ENCODE assay signal across 18 cellular contexts in the genomic region with DNA sequence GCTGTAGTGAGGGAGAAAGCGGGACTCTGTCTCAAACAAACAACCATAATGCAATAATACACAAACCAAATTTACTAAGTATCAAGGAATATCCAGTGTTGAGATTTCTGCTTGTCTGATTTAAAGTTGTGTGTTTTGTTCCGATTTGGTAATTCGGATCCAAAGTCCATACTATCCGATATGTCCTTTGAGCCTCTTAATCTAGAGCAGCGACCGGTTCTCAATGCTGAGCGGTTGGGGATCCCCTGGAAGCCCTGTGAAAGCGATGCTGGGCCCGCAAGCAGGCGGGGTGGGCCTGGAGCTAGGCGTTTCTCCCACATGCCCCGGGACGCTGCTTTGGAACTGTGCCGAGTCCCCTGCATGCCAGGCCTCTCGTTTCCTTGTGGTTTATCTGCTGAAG. TPM values are rescaled to one million over a fixed set of nuclear protein-coding genes. Genes with fewer than 3 reads are reported as not detected.
A peak's percentile ranks its signal among the peaks of the same experiment; 100 is the strongest.
DNase-seq lines count a peak whose midpoint lies in the region; ATAC-seq, FAIRE-seq and TF ChIP-seq lines count a peak whose summit lies in the region.
"Had no signal": no experiment of that assay in that cellular context is flagged by ENCODE, and none has a peak within 500 bp of the region (broad histone marks: within the 10 kb centered on the region; RNA-seq: fewer than 3 reads in every experiment).

No MANE protein-coding gene starts in this region.

- H3K36me3 ChIP-seq in liver (ENCODE audit: control insufficient read depth in 4 of 4, insufficient read depth in 3 of 4, low read depth in 1 of 4, low read length in 3 of 4) (peaks cover 23 to 41% (median 25%) of the 10 kb centered on the region in 4 donors), HepG2 (replicated peaks in 1 of 2; ENCODE audit: control insufficient read depth in 1 of 2, insufficient read depth in 2 of 2, low read length in 2 of 2) (peaks cover 28 to 73% of the 10 kb centered on the region in 2 experiments)

- H3K9ac ChIP-seq in liver (ENCODE audit: low read depth in 1 of 2, low read length in 2 of 2) = no peak overlapping the region
- no peak overlapping the region for H3K9ac ChIP-seq in HepG2 (ENCODE audit: insufficient read depth, low read depth, low read length)
- H3K9ac ChIP-seq: BLaER1 had no signal

- H3K4me3 ChIP-seq in liver (ENCODE audit: low read depth in 1 of 3, low read length in 3 of 3) = no peak overlapping the region
- no peak overlapping the region for H3K4me3 ChIP-seq in HepG2 (replicated peaks in 1 of 3; ENCODE audit: insufficient read depth in 1 of 3, low read depth in 2 of 3, low read length in 3 of 3)
- H3K4me3 ChIP-seq: A549, BLaER1 had no signal

- no peak overlapping the region for H3K4me3 Mint-ChIP-seq in central memory CD8-positive, alpha-beta T cell
- H3K4me3 Mint-ChIP-seq in nephron progenitor cell = no peak overlapping the region
- H3K4me3 Mint-ChIP-seq in activated T-cell treated with anti-CD3 and anti-CD28 coated beads, Interleukin-2, amount 50 U/mL, for 4 hours = no peak overlapping the region
- H3K4me3 Mint-ChIP-seq: CD14-positive monocyte; CD4-positive, alpha-beta memory T cell; IgD-negative memory B cell had no signal

- BruUV-seq in HepG2 (replicated peaks; lab: Mats Ljungman, UMichigan) = no TSS peak

- peaks cover 25% of the 10 kb centered on the region for H3K36me3 Mint-ChIP-seq in central memory CD8-positive, alpha-beta T cell (ENCODE audit: insufficient read depth)
- peaks cover 24% of the 10 kb centered on the region for H3K36me3 Mint-ChIP-seq in nephron progenitor cell (ENCODE audit: low read depth)
- peaks cover 26% of the 10 kb centered on the region for H3K36me3 Mint-ChIP-seq in activated T-cell treated with anti-CD3 and anti-CD28 coated beads, Interleukin-2, amount 50 U/mL, for 4 hours (ENCODE audit: insufficient read depth)

- TF ChIP-seq CTCF in liver (IDR thresholded peaks at IDR 0.05; ENCODE audit: low read depth, low read length, missing input control) (no peak), HepG2 (CRISPR knock-in tag; IDR thresholded peaks at IDR 0.05) (no peak), nephron progenitor cell (IDR thresholded peaks at IDR 0.05) (no peak)

- TF ChIP-seq EP300 in HepG2 (IDR thresholded peaks at IDR 0.05; ENCODE audit: low read depth in 2 of 2, low read length in 2 of 2) (no peak), HepG2 (CRISPR knock-in tag; IDR thresholded peaks at IDR 0.05; ENCODE audit: borderline replicate concordance) (no peak)

- POLR2A ChIA-PET in HepG2 (lab: Yijun Ruan, JAX) = no interaction called here

- H3K4me1 Mint-ChIP-seq in central memory CD8-positive, alpha-beta T cell = peaks cover 15% of the 10 kb centered on the region
- H3K4me1 Mint-ChIP-seq in nephron progenitor cell = no peaks in the 10 kb centered on the region
- H3K4me1 Mint-ChIP-seq in activated T-cell treated with anti-CD3 and anti-CD28 coated beads, Interleukin-2, amount 50 U/mL, for 4 hours (ENCODE audit: low read depth) = peaks cover 1% of the 10 kb centered on the region
- H3K4me1 Mint-ChIP-seq: CD14-positive monocyte, IgD-negative memory B cell had no signal

- peak; percentile 40 to 42 for TF ChIP-seq RAD21 in liver (IDR thresholded peaks at IDR 0.05)
- TF ChIP-seq RAD21 in HepG2 (CRISPR knock-in tag; IDR thresholded peaks at IDR 0.05) = no peak

- 42% methylated on average over 15 of the region's 15 CpGs for WGBS in liver
- WGBS in HepG2 (ENCODE audit: low lambda C conversion rate) = 97% methylated on average over 15 of the region's 15 CpGs

- intact Hi-C loops in HepG2 (cut with micrococcal nuclease; ENCODE audit: unreplicated experiment) = no loop called here

- no peaks in the 10 kb centered on the region for H4K20me1 ChIP-seq in HepG2 (ENCODE audit: insufficient read depth, low read length)

- H3K4me2 ChIP-seq in HepG2 (ENCODE audit: low read depth, low read length) = no peak overlapping the region
- H3K4me2 ChIP-seq: A549, BLaER1 had no signal

- in situ Hi-C loops in HepG2 (cut with HindIII; ENCODE audit: extremely low pct_ligation_motif_present, low pct_unique_long_range_greater_than_20kb) = no loop called here

- no peaks in the 10 kb centered on the region for H3K79me2 ChIP-seq in HepG2 (ENCODE audit: insufficient read depth, low read length)

- H3K27me3 ChIP-seq in liver (ENCODE audit: control insufficient read depth in 4 of 4, insufficient read depth in 4 of 4, low read length in 3 of 4) = no peaks in the 10 kb centered on the region
- no peaks in the 10 kb centered on the region; a peak in 1 of 5 replicates for H3K27me3 ChIP-seq in HepG2 (ENCODE audit: control insufficient read depth in 1 of 2, insufficient read depth in 2 of 2, low read length in 2 of 2)
- H3K27me3 ChIP-seq: BLaER1 had no signal

- DNase-seq in HepG2 (ENCODE audit: low spot score) (no peak), nephron progenitor cell (no peak), T-helper 9 cell (no peak), Kasumi-1 (lab: John Stamatoyannopoulos, UW) (no peak), SK-N-DZ (ENCODE audit: low spot score) (no peak)
- DNase-seq in central memory CD8-positive, alpha-beta T cell (ENCODE audit: low spot score in 2 of 2) = no peak
- no peak for DNase-seq in activated T-cell treated with anti-CD3 and anti-CD28 coated beads, Interleukin-2, amount 50 U/mL, for 4 hours
- DNase-seq: CD4-positive, alpha-beta memory T cell; DMS79 treated with DMSO at 0.1 percent for 48 hours; GF-D8; GOT3 had no signal

- no peak for ATAC-seq in HepG2
- ATAC-seq in central memory CD8-positive, alpha-beta T cell (replicated peaks; ENCODE audit: extremely low read depth, poor library complexity, severe bottlenecking) = no peak
- ATAC-seq in activated T-cell treated with anti-CD3 and anti-CD28 coated beads, Interleukin-2, amount 50 U/mL, for 4 hours = no peak

- no peak overlapping the region for H2AFZ ChIP-seq in HepG2 (ENCODE audit: low read length)

- CTCF ChIA-PET in HepG2 (lab: Yijun Ruan, JAX; ENCODE audit: low intra/inter-chr PET ratio, low total read pairs) = no interaction called here

- H3K27ac ChIP-seq in liver (ENCODE audit: low read depth in 1 of 2, low read length in 2 of 2) (peak overlapping the region; percentile 39 to 42), HepG2 (ENCODE audit: extremely low read length, insufficient read depth, low read length) (no peak overlapping the region)
- H3K27ac ChIP-seq: 22Rv1, A549, BLaER1 had no signal

- no peaks in the 10 kb centered on the region for H3K9me3 ChIP-seq in liver (ENCODE audit: control insufficient read depth in 4 of 4, low read length in 3 of 4)
- no peaks in the 10 kb centered on the region for H3K9me3 ChIP-seq in HepG2 (ENCODE audit: low read length)
- H3K9me3 ChIP-seq: A549, BLaER1 had no signal

- H3K4me1 ChIP-seq in liver (ENCODE audit: control insufficient read depth in 4 of 4, insufficient read depth in 4 of 4, low read length in 3 of 4) = peaks cover 4 to 16% (median 11%) of the 10 kb centered on the region in 4 donors
- H3K4me1 ChIP-seq in HepG2 (ENCODE audit: insufficient read depth, low read length) = no peaks in the 10 kb centered on the region
- H3K4me1 ChIP-seq: A549 had no signal

- H3K27me3 Mint-ChIP-seq in central memory CD8-positive, alpha-beta T cell = no peaks in the 10 kb centered on the region
- H3K27me3 Mint-ChIP-seq in nephron progenitor cell (ENCODE audit: low read depth, poor library complexity) = no peaks in the 10 kb centered on the region
- H3K27me3 Mint-ChIP-seq in activated T-cell treated with anti-CD3 and anti-CD28 coated beads, Interleukin-2, amount 50 U/mL, for 4 hours (ENCODE audit: low read depth) = no peaks in the 10 kb centered on the region
- H3K27me3 Mint-ChIP-seq: CD4-positive, alpha-beta memory T cell; IgD-negative memory B cell had no signal

- no peaks in the 10 kb centered on the region for H3K9me3 Mint-ChIP-seq in central memory CD8-positive, alpha-beta T cell
- no peaks in the 10 kb centered on the region for H3K9me3 Mint-ChIP-seq in nephron progenitor cell
- no peaks in the 10 kb centered on the region for H3K9me3 Mint-ChIP-seq in activated T-cell treated with anti-CD3 and anti-CD28 coated beads, Interleukin-2, amount 50 U/mL, for 4 hours
- H3K9me3 Mint-ChIP-seq: CD14-positive monocyte; CD4-positive, alpha-beta memory T cell; IgD-negative memory B cell had no signal

- no peak for TF ChIP-seq POLR2A in HepG2 (IDR thresholded peaks at IDR 0.05; ENCODE audit: insufficient read depth in 1 of 2, low read depth in 2 of 2, low read length in 2 of 2)

- FAIRE-seq in HepG2 (lab: Jason Lieb, UNC) = no peak
- FAIRE-seq: A549, HTR-8/SVneo had no signal

- peak overlapping the region; percentile 84 for H3K27ac Mint-ChIP-seq in central memory CD8-positive, alpha-beta T cell (ENCODE audit: low read depth)
- peak overlapping the region; percentile 19 for H3K27ac Mint-ChIP-seq in nephron progenitor cell
- H3K27ac Mint-ChIP-seq: IgD-negative memory B cell had no signal

RNA-seq across cellular contexts. Expression of gene C19orf44, which starts 20.2 kb away (rescaled TPM):
- total RNA-seq in liver = 1 to 10 TPM in 1 of 2 donors, under 1 TPM in 1; 0.89 to 3.0 TPM
- 1 to 10 TPM in 1 of 2 donors, under 1 TPM in 1; 0.94 to 1.7 TPM for polyA plus RNA-seq in liver
- total RNA-seq in HepG2 (2016; rRNA removed; fragmentation: Illumina TruSeq; extraction: Trizol) = 3.6 and 4.3 TPM in 2 replicates
- 2.6 and 3.0 TPM in 2 replicates for total RNA-seq in HepG2 (2016; cell fraction: cytosol; rRNA removed; fragmentation: Illumina TruSeq; extraction: Trizol; ENCODE audit: low read depth)
- 2.7 and 3.1 TPM in 2 replicates for total RNA-seq in HepG2 (2016; cell fraction: insoluble cytoplasmic fraction; rRNA removed; fragmentation: Illumina TruSeq; extraction: Trizol)
- 1.9 and 2.2 TPM in 2 replicates for total RNA-seq in HepG2 (2016; cell fraction: membrane; rRNA removed; fragmentation: Illumina TruSeq; extraction: Trizol)
- total RNA-seq in HepG2 (2016; cell fraction: nucleus; rRNA removed; fragmentation: Illumina TruSeq; extraction: Trizol) = 4.6 and 4.8 TPM in 2 replicates
- polyA plus RNA-seq in HepG2 (2011; rRNA removed) = 3.2 and 4.1 TPM in 2 replicates
- polyA plus RNA-seq in HepG2 (2011; cell fraction: cytosol; rRNA removed) = 3.3 and 3.5 TPM in 2 replicates
- 10.6 and 11.2 TPM in 2 replicates for polyA plus RNA-seq in HepG2 (2011; cell fraction: nucleus; rRNA removed)
- 3.4 and 5.4 TPM in 2 replicates for polyA plus RNA-seq in HepG2 (2012)
- polyA plus RNA-seq in HepG2 (2016; cell fraction: cytosol; fragmentation: Illumina TruSeq; extraction: Trizol; ENCODE audit: low read depth) = 0.60 and 0.90 TPM in 2 replicates
- polyA plus RNA-seq in HepG2 (2016; cell fraction: insoluble cytoplasmic fraction; fragmentation: Illumina TruSeq; extraction: Trizol; ENCODE audit: low read depth) = 3.6 and 4.3 TPM in 2 replicates
- polyA plus RNA-seq in HepG2 (2016; cell fraction: membrane; fragmentation: Illumina TruSeq; extraction: Trizol; ENCODE audit: low read depth) = 1.5 TPM in 2 replicates
- polyA plus RNA-seq in HepG2 (2016; cell fraction: nucleus; fragmentation: Illumina TruSeq; extraction: Trizol; ENCODE audit: insufficient read depth, low read depth) = 10.2 and 12.1 TPM in 2 replicates
- polyA minus RNA-seq in HepG2 (2011; rRNA and poly(A)+ RNA removed; ENCODE audit: low replicate concordance) = 2.9 and 3.4 TPM in 2 replicates
- 2.4 and 4.4 TPM in 2 replicates for polyA minus RNA-seq in HepG2 (2011; cell fraction: cytosol; rRNA and poly(A)+ RNA removed)
- polyA minus RNA-seq in HepG2 (2011; cell fraction: nucleus; rRNA and poly(A)+ RNA removed) = 6.7 and 8.1 TPM in 2 replicates
- total RNA-seq in activated T-cell treated with anti-CD3 and anti-CD28 coated beads, Interleukin-2, amount 50 U/mL, for 4 hours = 1 to 10 TPM; 2.4 to 3.2 (median 2.7) TPM
- polyA plus RNA-seq in SK-N-DZ (2014; cell fraction: cytosol; rRNA removed) = 3.1 and 5.9 TPM in 2 replicates
- polyA plus RNA-seq in SK-N-DZ (2014; cell fraction: nucleus; rRNA removed) = 6.7 and 7.9 TPM in 2 replicates

RNA-seq across cellular contexts. Expression of gene CALR3, which starts 20.4 kb away (rescaled TPM):
- total RNA-seq in liver = under 1 TPM in 1 of 2 donors, not detected in 1; 0.08 TPM
- polyA plus RNA-seq in liver = under 1 TPM in 1 of 2 donors, not detected in 1; 0.05 TPM
- total RNA-seq in HepG2 (2016; rRNA removed; fragmentation: Illumina TruSeq; extraction: Trizol) = not detected in 2 replicates
- not detected in 2 replicates for total RNA-seq in HepG2 (2016; cell fraction: cytosol; rRNA removed; fragmentation: Illumina TruSeq; extraction: Trizol; ENCODE audit: low read depth)
- total RNA-seq in HepG2 (2016; cell fraction: insoluble cytoplasmic fraction; rRNA removed; fragmentation: Illumina TruSeq; extraction: Trizol) = not detected in 2 replicates
- total RNA-seq in HepG2 (2016; cell fraction: membrane; rRNA removed; fragmentation: Illumina TruSeq; extraction: Trizol) = not detected in 2 replicates
- not detected in 2 replicates for total RNA-seq in HepG2 (2016; cell fraction: nucleus; rRNA removed; fragmentation: Illumina TruSeq; extraction: Trizol)
- not detected in 2 replicates for polyA plus RNA-seq in HepG2 (2011; rRNA removed)
- polyA plus RNA-seq in HepG2 (2011; cell fraction: cytosol; rRNA removed) = not detected in 2 replicates
- polyA plus RNA-seq in HepG2 (2011; cell fraction: nucleus; rRNA removed) = not detected in 2 replicates
- polyA plus RNA-seq in HepG2 (2012) = 0.16 TPM in 1 of 2 replicates, not detected in the other
- not detected in 2 replicates for polyA plus RNA-seq in HepG2 (2016; cell fraction: cytosol; fragmentation: Illumina TruSeq; extraction: Trizol; ENCODE audit: low read depth)
- not detected in 2 replicates for polyA plus RNA-seq in HepG2 (2016; cell fraction: insoluble cytoplasmic fraction; fragmentation: Illumina TruSeq; extraction: Trizol; ENCODE audit: low read depth)
- not detected in 2 replicates for polyA plus RNA-seq in HepG2 (2016; cell fraction: membrane; fragmentation: Illumina TruSeq; extraction: Trizol; ENCODE audit: low read depth)
- polyA plus RNA-seq in HepG2 (2016; cell fraction: nucleus; fragmentation: Illumina TruSeq; extraction: Trizol; ENCODE audit: insufficient read depth, low read depth) = not detected in 2 replicates
- not detected in 2 replicates for polyA minus RNA-seq in HepG2 (2011; rRNA and poly(A)+ RNA removed; ENCODE audit: low replicate concordance)
- polyA minus RNA-seq in HepG2 (2011; cell fraction: cytosol; rRNA and poly(A)+ RNA removed) = not detected in 2 replicates
- not detected in 2 replicates for polyA minus RNA-seq in HepG2 (2011; cell fraction: nucleus; rRNA and poly(A)+ RNA removed)
- total RNA-seq in activated T-cell treated with anti-CD3 and anti-CD28 coated beads, Interleukin-2, amount 50 U/mL, for 4 hours = not detected
- polyA plus RNA-seq in SK-N-DZ (2014; cell fraction: cytosol; rRNA removed) = not detected in 2 replicates
- polyA plus RNA-seq in SK-N-DZ (2014; cell fraction: nucleus; rRNA removed) = not detected in 2 replicates
- total RNA-seq: CD4-positive, alpha-beta memory T cell had no signal
- polyA plus RNA-seq: CD14-positive monocyte; CD4-positive, alpha-beta memory T cell; IgD-negative memory B cell had no signal

RNA-seq across cellular contexts. Expression of gene CHERP, which starts 25.9 kb away (rescaled TPM):
- 1 to 10 TPM; 8.5 to 8.8 TPM for total RNA-seq in liver
- 10 to 100 TPM in 1 of 2 donors, 1 to 10 TPM in 1; 9.2 to 14.0 TPM for polyA plus RNA-seq in liver
- total RNA-seq in HepG2 (2016; rRNA removed; fragmentation: Illumina TruSeq; extraction: Trizol) = 4.3 and 9.1 TPM in 2 replicates
- total RNA-seq in HepG2 (2016; cell fraction: cytosol; rRNA removed; fragmentation: Illumina TruSeq; extraction: Trizol; ENCODE audit: low read depth) = 3.8 and 4.0 TPM in 2 replicates
- total RNA-seq in HepG2 (2016; cell fraction: insoluble cytoplasmic fraction; rRNA removed; fragmentation: Illumina TruSeq; extraction: Trizol) = 6.0 and 7.4 TPM in 2 replicates
- 5.5 and 6.1 TPM in 2 replicates for total RNA-seq in HepG2 (2016; cell fraction: membrane; rRNA removed; fragmentation: Illumina TruSeq; extraction: Trizol)
- 8.1 and 13.9 TPM in 2 replicates for total RNA-seq in HepG2 (2016; cell fraction: nucleus; rRNA removed; fragmentation: Illumina TruSeq; extraction: Trizol)
- polyA plus RNA-seq in HepG2 (2011; rRNA removed) = 5.4 and 5.9 TPM in 2 replicates
- 2.9 and 3.2 TPM in 2 replicates for polyA plus RNA-seq in HepG2 (2011; cell fraction: cytosol; rRNA removed)
- polyA plus RNA-seq in HepG2 (2011; cell fraction: nucleus; rRNA removed) = 34.4 and 39.5 TPM in 2 replicates
- polyA plus RNA-seq in HepG2 (2012) = 20.4 and 25.1 TPM in 2 replicates
- polyA plus RNA-seq in HepG2 (2016; cell fraction: cytosol; fragmentation: Illumina TruSeq; extraction: Trizol; ENCODE audit: low read depth) = 2.1 and 2.2 TPM in 2 replicates
- 19.7 and 26.9 TPM in 2 replicates for polyA plus RNA-seq in HepG2 (2016; cell fraction: insoluble cytoplasmic fraction; fragmentation: Illumina TruSeq; extraction: Trizol; ENCODE audit: low read depth)
- polyA plus RNA-seq in HepG2 (2016; cell fraction: membrane; fragmentation: Illumina TruSeq; extraction: Trizol; ENCODE audit: low read depth) = 4.9 and 6.0 TPM in 2 replicates
- 54.8 and 59.8 TPM in 2 replicates for polyA plus RNA-seq in HepG2 (2016; cell fraction: nucleus; fragmentation: Illumina TruSeq; extraction: Trizol; ENCODE audit: insufficient read depth, low read depth)
- polyA minus RNA-seq in HepG2 (2011; rRNA and poly(A)+ RNA removed; ENCODE audit: low replicate concordance) = 10.1 and 16.3 TPM in 2 replicates
- 7.1 and 9.3 TPM in 2 replicates for polyA minus RNA-seq in HepG2 (2011; cell fraction: cytosol; rRNA and poly(A)+ RNA removed)
- 18.4 and 19.8 TPM in 2 replicates for polyA minus RNA-seq in HepG2 (2011; cell fraction: nucleus; rRNA and poly(A)+ RNA removed)
- total RNA-seq in activated T-cell treated with anti-CD3 and anti-CD28 coated beads, Interleukin-2, amount 50 U/mL, for 4 hours = 100 to 1,000 TPM in 2 of 3 donors, 10 to 100 TPM in 1; 98.7 to 107 (median 103) TPM
- polyA plus RNA-seq in SK-N-DZ (2014; cell fraction: cytosol; rRNA removed) = 12.0 and 13.6 TPM in 2 replicates
- 28.7 and 30.1 TPM in 2 replicates for polyA plus RNA-seq in SK-N-DZ (2014; cell fraction: nucleus; rRNA removed)

RNA-seq across cellular contexts. Expression of gene EPS15L1, which starts 44.6 kb away (rescaled TPM):
- total RNA-seq in liver = 10 to 100 TPM in 1 of 2 donors, 1 to 10 TPM in 1; 8.4 to 14.0 TPM
- polyA plus RNA-seq in liver = 10 to 100 TPM in 1 of 2 donors, 1 to 10 TPM in 1; 5.3 to 10.2 TPM
- total RNA-seq in HepG2 (2016; rRNA removed; fragmentation: Illumina TruSeq; extraction: Trizol) = 7.0 and 8.6 TPM in 2 replicates
- total RNA-seq in HepG2 (2016; cell fraction: cytosol; rRNA removed; fragmentation: Illumina TruSeq; extraction: Trizol; ENCODE audit: low read depth) = 3.7 and 4.1 TPM in 2 replicates
- total RNA-seq in HepG2 (2016; cell fraction: insoluble cytoplasmic fraction; rRNA removed; fragmentation: Illumina TruSeq; extraction: Trizol) = 8.4 and 8.7 TPM in 2 replicates
- 5.5 and 7.2 TPM in 2 replicates for total RNA-seq in HepG2 (2016; cell fraction: membrane; rRNA removed; fragmentation: Illumina TruSeq; extraction: Trizol)
- total RNA-seq in HepG2 (2016; cell fraction: nucleus; rRNA removed; fragmentation: Illumina TruSeq; extraction: Trizol) = 16.1 and 18.4 TPM in 2 replicates
- polyA plus RNA-seq in HepG2 (2011; rRNA removed) = 14.0 and 16.5 TPM in 2 replicates
- 8.2 and 8.5 TPM in 2 replicates for polyA plus RNA-seq in HepG2 (2011; cell fraction: cytosol; rRNA removed)
- polyA plus RNA-seq in HepG2 (2011; cell fraction: nucleus; rRNA removed) = 28.2 and 31.7 TPM in 2 replicates
- polyA plus RNA-seq in HepG2 (2012) = 23.7 and 24.6 TPM in 2 replicates
- polyA plus RNA-seq in HepG2 (2016; cell fraction: cytosol; fragmentation: Illumina TruSeq; extraction: Trizol; ENCODE audit: low read depth) = 2.8 TPM in 2 replicates
- 18.3 and 21.1 TPM in 2 replicates for polyA plus RNA-seq in HepG2 (2016; cell fraction: insoluble cytoplasmic fraction; fragmentation: Illumina TruSeq; extraction: Trizol; ENCODE audit: low read depth)
- 3.9 and 5.1 TPM in 2 replicates for polyA plus RNA-seq in HepG2 (2016; cell fraction: membrane; fragmentation: Illumina TruSeq; extraction: Trizol; ENCODE audit: low read depth)
- polyA plus RNA-seq in HepG2 (2016; cell fraction: nucleus; fragmentation: Illumina TruSeq; extraction: Trizol; ENCODE audit: insufficient read depth, low read depth) = 25.3 and 31.3 TPM in 2 replicates
- polyA minus RNA-seq in HepG2 (2011; rRNA and poly(A)+ RNA removed; ENCODE audit: low replicate concordance) = 22.5 and 23.7 TPM in 2 replicates
- polyA minus RNA-seq in HepG2 (2011; cell fraction: cytosol; rRNA and poly(A)+ RNA removed) = 13.0 and 19.8 TPM in 2 replicates
- 31.8 and 42.8 TPM in 2 replicates for polyA minus RNA-seq in HepG2 (2011; cell fraction: nucleus; rRNA and poly(A)+ RNA removed)
- total RNA-seq in activated T-cell treated with anti-CD3 and anti-CD28 coated beads, Interleukin-2, amount 50 U/mL, for 4 hours = 10 to 100 TPM; 37.0 to 40.1 (median 38.1) TPM
- polyA plus RNA-seq in SK-N-DZ (2014; cell fraction: cytosol; rRNA removed) = 8.4 and 8.6 TPM in 2 replicates
- 13.1 and 14.7 TPM in 2 replicates for polyA plus RNA-seq in SK-N-DZ (2014; cell fraction: nucleus; rRNA removed)

RNA-seq across cellular contexts. Expression of gene SLC35E1, which starts 55.8 kb away (rescaled TPM):
- total RNA-seq in liver = 10 to 100 TPM; 12.1 to 20.5 TPM
- 10 to 100 TPM; 11.2 to 12.1 TPM for polyA plus RNA-seq in liver
- 17.2 and 21.2 TPM in 2 replicates for total RNA-seq in HepG2 (2016; rRNA removed; fragmentation: Illumina TruSeq; extraction: Trizol)
- 6.0 and 7.6 TPM in 2 replicates for total RNA-seq in HepG2 (2016; cell fraction: cytosol; rRNA removed; fragmentation: Illumina TruSeq; extraction: Trizol; ENCODE audit: low read depth)
- 15.6 and 20.2 TPM in 2 replicates for total RNA-seq in HepG2 (2016; cell fraction: insoluble cytoplasmic fraction; rRNA removed; fragmentation: Illumina TruSeq; extraction: Trizol)
- 18.9 and 19.7 TPM in 2 replicates for total RNA-seq in HepG2 (2016; cell fraction: membrane; rRNA removed; fragmentation: Illumina TruSeq; extraction: Trizol)
- 18.5 and 21.4 TPM in 2 replicates for total RNA-seq in HepG2 (2016; cell fraction: nucleus; rRNA removed; fragmentation: Illumina TruSeq; extraction: Trizol)
- polyA plus RNA-seq in HepG2 (2011; rRNA removed) = 46.5 and 48.0 TPM in 2 replicates
- polyA plus RNA-seq in HepG2 (2011; cell fraction: cytosol; rRNA removed) = 31.6 and 37.8 TPM in 2 replicates
- 26.3 and 38.8 TPM in 2 replicates for polyA plus RNA-seq in HepG2 (2011; cell fraction: nucleus; rRNA removed)
- 25.6 and 26.5 TPM in 2 replicates for polyA plus RNA-seq in HepG2 (2012)
- polyA plus RNA-seq in HepG2 (2016; cell fraction: cytosol; fragmentation: Illumina TruSeq; extraction: Trizol; ENCODE audit: low read depth) = 5.7 and 6.3 TPM in 2 replicates
- polyA plus RNA-seq in HepG2 (2016; cell fraction: insoluble cytoplasmic fraction; fragmentation: Illumina TruSeq; extraction: Trizol; ENCODE audit: low read depth) = 16.1 and 22.5 TPM in 2 replicates
- 20.6 and 22.2 TPM in 2 replicates for polyA plus RNA-seq in HepG2 (2016; cell fraction: membrane; fragmentation: Illumina TruSeq; extraction: Trizol; ENCODE audit: low read depth)
- 45.9 and 46.6 TPM in 2 replicates for polyA plus RNA-seq in HepG2 (2016; cell fraction: nucleus; fragmentation: Illumina TruSeq; extraction: Trizol; ENCODE audit: insufficient read depth, low read depth)
- polyA minus RNA-seq in HepG2 (2011; rRNA and poly(A)+ RNA removed; ENCODE audit: low replicate concordance) = 181 and 185 TPM in 2 replicates
- polyA minus RNA-seq in HepG2 (2011; cell fraction: cytosol; rRNA and poly(A)+ RNA removed) = 33.0 and 39.5 TPM in 2 replicates
- 24.8 and 31.7 TPM in 2 replicates for polyA minus RNA-seq in HepG2 (2011; cell fraction: nucleus; rRNA and poly(A)+ RNA removed)
- total RNA-seq in activated T-cell treated with anti-CD3 and anti-CD28 coated beads, Interleukin-2, amount 50 U/mL, for 4 hours = 10 to 100 TPM; 48.1 to 48.5 (median 48.1) TPM
- polyA plus RNA-seq in SK-N-DZ (2014; cell fraction: cytosol; rRNA removed) = 16.9 and 29.6 TPM in 2 replicates
- polyA plus RNA-seq in SK-N-DZ (2014; cell fraction: nucleus; rRNA removed) = 12.1 and 13.0 TPM in 2 replicates

Comparison
In these comparisons a context has a peak if more than half of its experiments do, and no peak if none do; other contexts are left out.
1. RNA of gene CHERP, which starts 25.9 kb away (total RNA-seq): 98.7 to 107 TPM in activated T-cell treated with anti-CD3 and anti-CD28 coated beads, Interleukin-2, amount 50 U/mL, for 4 hours; 8.5 to 8.8 TPM in liver and 3.8 to 13.9 TPM in HepG2; every median in the first group is over 4 times any median in the second.